In the genomic region with DNA sequence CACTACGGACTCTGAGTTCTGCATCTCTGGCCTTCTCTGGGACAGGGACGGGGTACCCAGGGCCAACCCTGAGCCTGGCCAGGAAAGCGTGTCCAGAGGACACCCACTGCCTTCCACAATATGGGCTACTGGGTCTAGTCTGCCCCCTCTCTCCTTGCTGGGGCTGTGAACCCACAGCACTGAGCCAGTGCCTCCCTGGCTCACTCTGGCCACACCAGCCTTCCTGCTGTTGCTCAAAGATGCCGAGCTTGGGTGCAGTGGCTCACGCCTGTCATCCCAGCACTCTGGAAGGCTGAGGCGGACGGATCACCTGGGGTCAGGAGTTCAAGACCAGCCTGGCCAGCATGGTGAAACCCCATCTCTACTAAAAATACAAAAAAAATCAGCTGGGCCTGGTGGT, we compare ENCODE assay signal across 20 cellular contexts. TPM values are rescaled to one million over a fixed set of nuclear protein-coding genes. Genes with fewer than 3 reads are reported as not detected.
DNase-seq lines count a peak whose midpoint lies in the region; ATAC-seq and TF ChIP-seq lines count a peak whose summit lies in the region.
"Had no signal": no experiment of that assay in that cellular context is flagged by ENCODE, and none has a peak within 500 bp of the region (broad histone marks: within the 10 kb centered on the region; RNA-seq: fewer than 3 reads in every experiment).

No MANE protein-coding gene starts in this region.

- H2AFZ ChIP-seq in H9 (ENCODE audit: low read length), result no peak overlapping the region
- H2AFZ ChIP-seq in OCI-LY7 (ENCODE audit: low read length), result no peak overlapping the region
- H2AFZ ChIP-seq: GM23248 had no signal

- H3K4me3 Mint-ChIP-seq in H9, result no peak overlapping the region
- no peak overlapping the region for H3K4me3 Mint-ChIP-seq in chondrocyte (ENCODE audit: unreplicated experiment)
- H3K4me3 Mint-ChIP-seq: B cell; CD4-positive, CD25-positive, alpha-beta regulatory T cell; CD8-positive, alpha-beta T cell; HFFc6 had no signal

- no peak overlapping the region for H2BK15ac ChIP-seq in H9 (ENCODE audit: low read depth, low read length)

- WGBS in H9 (ENCODE audit: extremely low coverage, insufficient read length, low lambda C conversion rate), result no CpG with 5 or more reads among the region's 7 CpGs
- WGBS in gastroesophageal sphincter (ENCODE audit: low coverage in 1 of 2), 2 donors, result 40 to 79% methylated on average over 1 to 3 of the region's 7 CpGs

- H4K20me1 ChIP-seq in H9 (ENCODE audit: control insufficient read depth, insufficient read depth, insufficient read length) (peaks cover 2% of the 10 kb centered on the region), OCI-LY7 (ENCODE audit: insufficient read depth, low read length) (no peaks in the 10 kb centered on the region)
- H4K20me1 ChIP-seq: BLaER1 had no signal

- POLR2A ChIA-PET in OCI-LY7 (lab: Charles Lee), result interaction anchor here (0.7 kb wide), 1 partner anchor 465 kb away, joined by 3 read pairs; no protein-coding TSS in a partner anchor

- no peaks in the 10 kb centered on the region for H3K23me2 ChIP-seq in H9 (ENCODE audit: insufficient read length, low read depth, low read length, poor library complexity, severe bottlenecking)

- H3K27me3 ChIP-seq in H9 (ENCODE audit: insufficient read depth, low read length) (no peaks in the 10 kb centered on the region), gastroesophageal sphincter (no peaks in the 10 kb centered on the region)
- H3K27me3 ChIP-seq: BLaER1 had no signal

- no peak overlapping the region for H2BK20ac ChIP-seq in H9 (ENCODE audit: low read depth, low read length, poor library complexity, severe bottlenecking)

- DNase-seq in H9 (peak; percentile 18), chondrocyte (ENCODE audit: low spot score) (peak; percentile 43), mesenteric fat pad (ENCODE audit: low spot score) (peak; percentile 57), NCI-H1694 (lab: John Stamatoyannopoulos, UW) (no peak), kidney glomerular epithelial cell (lab: John Stamatoyannopoulos, UW) (no peak), OCI-LY7 (ENCODE audit: low spot score) (no peak)
- DNase-seq: Caco-2; CD4-positive, CD25-positive, alpha-beta regulatory T cell; CD8-positive, alpha-beta T cell; DMS153; DND-41; GM23248; HFFc6 had no signal

- H3K79me2 ChIP-seq in H9 (ENCODE audit: insufficient read depth, low read length) (no peaks in the 10 kb centered on the region), OCI-LY7 (ENCODE audit: insufficient read depth, low read depth, low read length) (no peaks in the 10 kb centered on the region)

- no peak overlapping the region for H4K8ac ChIP-seq in H9 (replicated peaks; ENCODE audit: insufficient read length, low read depth, low read length)

- no peak overlapping the region for H3T11ph ChIP-seq in H9 (ENCODE audit: low read length)

- H3K27ac Mint-ChIP-seq in H9 (no peak overlapping the region), chondrocyte (ENCODE audit: unreplicated experiment) (no peak overlapping the region)
- H3K27ac Mint-ChIP-seq: B cell; CD8-positive, alpha-beta T cell; HFFc6 had no signal

- H3K79me1 ChIP-seq in H9 (ENCODE audit: insufficient read depth, low read depth, low read length, poor library complexity, severe bottlenecking), result no peaks in the 10 kb centered on the region

- CTCF ChIA-PET in OCI-LY7 (lab: Charles Lee; ENCODE audit: unreplicated experiment), result no interaction called here

- peaks cover 17 to 36% of the 10 kb centered on the region in 2 experiments for H3K4me1 Mint-ChIP-seq in H9
- peaks cover 6% of the 10 kb centered on the region for H3K4me1 Mint-ChIP-seq in chondrocyte (ENCODE audit: low read depth)
- H3K4me1 Mint-ChIP-seq: B cell; CD4-positive, CD25-positive, alpha-beta regulatory T cell had no signal

- no peak for TF ChIP-seq EP300 in gastroesophageal sphincter (IDR thresholded peaks at IDR 0.05)

- H3K4me2 ChIP-seq in H9 (ENCODE audit: insufficient read depth, insufficient read length, low read length) (no peak overlapping the region), OCI-LY7 (ENCODE audit: low read length) (no peak overlapping the region)
- H3K4me2 ChIP-seq: BLaER1 had no signal

- H3K4ac ChIP-seq in H9 (ENCODE audit: low read depth, low read length), result no peak overlapping the region

- H3K18ac ChIP-seq in H9 (ENCODE audit: insufficient read length, low read depth, low read length), result no peak overlapping the region

- no peaks in the 10 kb centered on the region for H3K9me3 ChIP-seq in H9 (ENCODE audit: control insufficient read depth, low read depth, low read length)
- H3K9me3 ChIP-seq in gastroesophageal sphincter, result no peaks in the 10 kb centered on the region
- no peaks in the 10 kb centered on the region for H3K9me3 ChIP-seq in OCI-LY7 (ENCODE audit: low read length)
- H3K9me3 ChIP-seq: BLaER1, Caco-2, HAP-1 had no signal

- peaks cover 5% of the 10 kb centered on the region; the same call in 1 of the 2 replicates for H3K4me1 ChIP-seq in H9 (ENCODE audit: insufficient read depth, low read length)
- peaks cover 0 to 59% (median 0%) of the 10 kb centered on the region in 3 donors for H3K4me1 ChIP-seq in gastroesophageal sphincter
- no peaks in the 10 kb centered on the region for H3K4me1 ChIP-seq in OCI-LY7 (ENCODE audit: insufficient read depth, low read length, poor library complexity, severe bottlenecking)
- H3K4me1 ChIP-seq: BLaER1, Caco-2, HAP-1 had no signal

- H3K27me3 Mint-ChIP-seq in H9 (ENCODE audit: low read depth), result no peaks in the 10 kb centered on the region; the same call in 1 of the 2 replicates
- H3K27me3 Mint-ChIP-seq in chondrocyte (ENCODE audit: low read depth), result peaks cover 7% of the 10 kb centered on the region
- H3K27me3 Mint-ChIP-seq: CD4-positive, CD25-positive, alpha-beta regulatory T cell had no signal

- no peak overlapping the region for H3K14ac ChIP-seq in H9 (ENCODE audit: insufficient read depth, low read length)

- no peak overlapping the region for H3K27ac ChIP-seq in H9 (ENCODE audit: insufficient read length, low read depth, low read length)
- peak overlapping the region in 3 of 4 donors; percentile 71 to 79 (median 77) for H3K27ac ChIP-seq in gastroesophageal sphincter
- no peak overlapping the region for H3K27ac ChIP-seq in OCI-LY7 (ENCODE audit: low read depth, low read length, poor library complexity, severe bottlenecking)
- H3K27ac ChIP-seq: 22Rv1, BLaER1, C4-2B, GM23248 had no signal

- BruUV-seq in OCI-LY7 (replicated peaks; lab: Mats Ljungman, UMichigan), result no TSS peak

- H2BK120ac ChIP-seq in H9 (ENCODE audit: low read depth, low read length, poor library complexity, severe bottlenecking), result no peak overlapping the region

- no peak overlapping the region for H4K5ac ChIP-seq in H9 (ENCODE audit: insufficient read length, low read depth, low read length)

- H3K4me3 ChIP-seq in gastroesophageal sphincter, result no peak overlapping the region
- no peak overlapping the region for H3K4me3 ChIP-seq in OCI-LY7 (ENCODE audit: low read depth, low read length, poor library complexity, severe bottlenecking)
- H3K4me3 ChIP-seq: BLaER1, GM23248, HAP-1 had no signal

- H3K9me3 Mint-ChIP-seq in H9 (no peaks in the 10 kb centered on the region), chondrocyte (ENCODE audit: low read depth) (no peaks in the 10 kb centered on the region)
- H3K9me3 Mint-ChIP-seq: CD8-positive, alpha-beta T cell; HFFc6 had no signal

- no peak overlapping the region for H3K9ac ChIP-seq in H9 (ENCODE audit: extremely low read depth, insufficient read length, low read length)
- H3K9ac ChIP-seq: BLaER1, GM23248 had no signal

- H2AK5ac ChIP-seq in H9 (ENCODE audit: insufficient read length, low read length), result no peak overlapping the region

- no peak overlapping the region for H3K23ac ChIP-seq in H9 (ENCODE audit: insufficient read length, low read depth, low read length)

- H3K9me2 ChIP-seq in OCI-LY7 (ENCODE audit: insufficient read depth, low read length), result no peaks in the 10 kb centered on the region

- no peak for TF ChIP-seq CTCF in H9 (conservative IDR thresholded peaks at IDR 0.05)
- TF ChIP-seq CTCF in chondrocyte (IDR thresholded peaks at IDR 0.05), result no peak
- TF ChIP-seq CTCF in gastroesophageal sphincter (IDR thresholded peaks at IDR 0.05), result no peak
- TF ChIP-seq CTCF in OCI-LY7 (conservative IDR thresholded peaks at IDR 0.05; ENCODE audit: low read length), result no peak

- intact Hi-C loops in OCI-LY7 (cut with micrococcal nuclease; ENCODE audit: unreplicated experiment), result no loop called here

- no peak overlapping the region for H4K91ac ChIP-seq in H9 (ENCODE audit: insufficient read length, low read depth, low read length)

- H3K36me3 ChIP-seq in gastroesophageal sphincter (peaks cover 0 to 4% of the 10 kb centered on the region in 2 donors), OCI-LY7 (ENCODE audit: insufficient read depth, low read length) (no peaks in the 10 kb centered on the region)
- H3K36me3 ChIP-seq: BLaER1, HAP-1 had no signal

- TF ChIP-seq POLR2A in gastroesophageal sphincter (IDR thresholded peaks at IDR 0.05), result no peak

- H3K36me3 Mint-ChIP-seq in H9 (ENCODE audit: insufficient read depth in 1 of 3, low read depth in 3 of 3), result no peaks in the 10 kb centered on the region
- no peaks in the 10 kb centered on the region for H3K36me3 Mint-ChIP-seq in chondrocyte (ENCODE audit: low read depth)
- H3K36me3 Mint-ChIP-seq: CD4-positive, CD25-positive, alpha-beta regulatory T cell; CD8-positive, alpha-beta T cell had no signal

- no peak overlapping the region for H2BK12ac ChIP-seq in H9 (ENCODE audit: insufficient read length, low read depth, low read length)

- ATAC-seq in gastroesophageal sphincter, result no peak
- ATAC-seq in HG02981 (IDR thresholded peaks at IDR 0.05; ENCODE audit: unreplicated experiment), result no peak
- ATAC-seq: CD8-positive, alpha-beta T cell had no signal

- H3K56ac ChIP-seq in H9 (ENCODE audit: insufficient read length, low read depth, low read length), result no peak overlapping the region

- H2BK5ac ChIP-seq in H9 (ENCODE audit: insufficient read length, low read length), result no peak overlapping the region

RNA-seq across cellular contexts. Expression of gene PITPNM3, which starts 24.8 kb away (rescaled TPM):
- total RNA-seq in H9 (2021), result 2.7 and 3.4 TPM in 2 replicates
- total RNA-seq in chondrocyte, result 5.3 to 5.7 TPM (median 5.5 TPM) in 3 replicates
- total RNA-seq in gastroesophageal sphincter, result 10 to 100 TPM; 23.3 to 87.7 (median 47.8) TPM
- 1.1 TPM for total RNA-seq in mesenteric fat pad
- total RNA-seq in OCI-LY7 (2014; rRNA removed; shearing (Covaris generic)), result 0.76 and 1.2 TPM in 2 replicates
- total RNA-seq in OCI-LY7 (2022), result 1.2 and 1.6 TPM in 2 replicates

Comparison
In these comparisons a context has a peak if more than half of its experiments do, and no peak if none do; other contexts are left out.
1. DNase-seq: peak in H9 (single experiment), chondrocyte (single experiment) and mesenteric fat pad (single experiment); none in NCI-H1694 (single experiment), kidney glomerular epithelial cell (single experiment) and OCI-LY7 (single experiment).
2. H3K27ac ChIP-seq: peak in gastroesophageal sphincter (3 of 4); none in H9 (single experiment) and OCI-LY7 (single experiment).